Comparison of ENCODE assay signal across 11 cellular contexts in genomic region chr4:7323872-7324650, GRCh38.
DNase-seq lines count a peak whose midpoint lies in the region; FAIRE-seq and TF ChIP-seq lines count a peak whose summit lies in the region.
"Had no signal": no experiment of that assay in that cellular context is flagged by ENCODE, and none has a peak within 500 bp of the region (broad histone marks: within the 10 kb centered on the region; RNA-seq: fewer than 3 reads in every experiment).

No MANE protein-coding gene starts in this region.

- in situ Hi-C loops in GM13977 (cut with MboI; ENCODE audit: low pct_unique_long_range_greater_than_20kb, low sequenced_read_pairs, unreplicated experiment), result no loop called here

- no peak overlapping the region for H3K4me2 ChIP-seq in osteoblast (ENCODE audit: insufficient read depth, low read length)

- intact Hi-C loops in activated CD4-positive, alpha-beta memory T cell treated with anti-CD3 and anti-CD28 coated beads for 36 hours (cut with micrococcal nuclease), result no loop called here

- FAIRE-seq in GM12891 (lab: Jason Lieb, UNC), result no peak

- H3K9me3 Mint-ChIP-seq in activated CD4-positive, alpha-beta memory T cell treated with anti-CD3 and anti-CD28 coated beads for 36 hours, result peaks cover 13% of the 10 kb centered on the region
- H3K9me3 Mint-ChIP-seq in activated CD4-positive, alpha-beta memory T cell treated with anti-CD3 and anti-CD28 coated beads, Interleukin-2, amount 10 ng/mL, durations not matched to agents 7 days and 5 days, result peaks cover 2% of the 10 kb centered on the region
- H3K9me3 Mint-ChIP-seq: neural crest cell had no signal

- H3K4me3 ChIP-seq in WERI-Rb-1 (ENCODE audit: low read depth, low read length) (no peak overlapping the region), osteoblast (ENCODE audit: insufficient read depth, low read length) (no peak overlapping the region)

- H4K20me1 ChIP-seq in osteoblast (ENCODE audit: insufficient read depth, low read length), result no peaks in the 10 kb centered on the region

- H3K4me1 Mint-ChIP-seq in activated CD4-positive, alpha-beta memory T cell treated with anti-CD3 and anti-CD28 coated beads for 36 hours (ENCODE audit: low read depth), result no peaks in the 10 kb centered on the region
- no peaks in the 10 kb centered on the region for H3K4me1 Mint-ChIP-seq in activated CD4-positive, alpha-beta memory T cell treated with anti-CD3 and anti-CD28 coated beads, Interleukin-2, amount 10 ng/mL, durations not matched to agents 7 days and 5 days
- H3K4me1 Mint-ChIP-seq: activated B cell treated with CpG ODN at 0.5 μM for 24 hours had no signal

- no peak for TF ChIP-seq POLR2A in GM12891 (IDR thresholded peaks at IDR 0.05; ENCODE audit: low read depth, low read length)

- H3K27ac ChIP-seq in WERI-Rb-1, result peak overlapping the region; percentile 81
- H3K27ac ChIP-seq in osteoblast (ENCODE audit: low read depth, low read length), result no peak overlapping the region

- no peaks in the 10 kb centered on the region for H3K79me2 ChIP-seq in osteoblast (ENCODE audit: insufficient read depth, low read length)

- H3K27ac Mint-ChIP-seq in activated CD4-positive, alpha-beta memory T cell treated with anti-CD3 and anti-CD28 coated beads for 36 hours, result no peak overlapping the region
- H3K27ac Mint-ChIP-seq in activated CD4-positive, alpha-beta memory T cell treated with anti-CD3 and anti-CD28 coated beads, Interleukin-2, amount 10 ng/mL, durations not matched to agents 7 days and 5 days, result no peak overlapping the region
- H3K27ac Mint-ChIP-seq: activated B cell treated with CpG ODN at 0.5 μM for 24 hours had no signal

- CTCF ChIA-PET in activated CD4-positive, alpha-beta memory T cell treated with anti-CD3 and anti-CD28 coated beads for 36 hours (lab: Charles Lee), result no interaction called here
- CTCF ChIA-PET in activated CD4-positive, alpha-beta memory T cell treated with anti-CD3 and anti-CD28 coated beads, Interleukin-2, amount 10 ng/mL, durations not matched to agents 7 days and 5 days (lab: Charles Lee), result no interaction called here

- H3K36me3 Mint-ChIP-seq in activated CD4-positive, alpha-beta memory T cell treated with anti-CD3 and anti-CD28 coated beads for 36 hours, result no peaks in the 10 kb centered on the region
- H3K36me3 Mint-ChIP-seq in activated CD4-positive, alpha-beta memory T cell treated with anti-CD3 and anti-CD28 coated beads, Interleukin-2, amount 10 ng/mL, durations not matched to agents 7 days and 5 days (ENCODE audit: low read depth), result no peaks in the 10 kb centered on the region

- POLR2A ChIA-PET in activated CD4-positive, alpha-beta memory T cell treated with anti-CD3 and anti-CD28 coated beads for 36 hours (lab: Charles Lee), result no interaction called here
- POLR2A ChIA-PET in activated CD4-positive, alpha-beta memory T cell treated with anti-CD3 and anti-CD28 coated beads, Interleukin-2, amount 10 ng/mL, durations not matched to agents 7 days and 5 days (lab: Charles Lee), result no interaction called here

- H3K36me3 ChIP-seq in WERI-Rb-1 (peaks cover 14% of the 10 kb centered on the region), osteoblast (ENCODE audit: insufficient read depth, low read length) (no peaks in the 10 kb centered on the region)

- peak; percentile 26 for DNase-seq in activated CD4-positive, alpha-beta memory T cell treated with anti-CD3 and anti-CD28 coated beads for 36 hours
- DNase-seq in activated CD4-positive, alpha-beta memory T cell treated with anti-CD3 and anti-CD28 coated beads, Interleukin-2, amount 10 ng/mL, durations not matched to agents 7 days and 5 days, result no peak
- DNase-seq in NCI-H146 (lab: John Stamatoyannopoulos, UW) (peak; percentile 79), WERI-Rb-1 (peak; percentile 96), osteoblast (ENCODE audit: insufficient read length, low spot score, missing footprints) (peak; percentile 85), GM12891 (ENCODE audit: insufficient read length, low spot score) (no peak), GM13977 (ENCODE audit: low spot score) (no peak), GM03348 (ENCODE audit: low spot score) (no peak)
- DNase-seq: activated B cell treated with CpG ODN at 0.5 μM for 24 hours had no signal

- H3K27me3 ChIP-seq in WERI-Rb-1 (ENCODE audit: insufficient read depth, low read depth, severe bottlenecking) (no peaks in the 10 kb centered on the region), osteoblast (ENCODE audit: insufficient read depth, low read length) (no peaks in the 10 kb centered on the region)

- H2AFZ ChIP-seq in osteoblast (ENCODE audit: low read length), result no peak overlapping the region

- H3K27me3 Mint-ChIP-seq in activated CD4-positive, alpha-beta memory T cell treated with anti-CD3 and anti-CD28 coated beads for 36 hours, result peaks cover 2% of the 10 kb centered on the region
- H3K27me3 Mint-ChIP-seq in activated CD4-positive, alpha-beta memory T cell treated with anti-CD3 and anti-CD28 coated beads, Interleukin-2, amount 10 ng/mL, durations not matched to agents 7 days and 5 days, result no peaks in the 10 kb centered on the region

- peaks cover 2% of the 10 kb centered on the region for H3K9me3 ChIP-seq in WERI-Rb-1 (ENCODE audit: severe bottlenecking)
- peaks cover 3% of the 10 kb centered on the region for H3K9me3 ChIP-seq in osteoblast (ENCODE audit: low read depth, low read length)

- 0 out of 2 replicates have a peak, but pooled peaks have one; percentile 11 for TF ChIP-seq CTCF in WERI-Rb-1 (IDR thresholded peaks at IDR 0.05; ENCODE audit: low read depth, low read length)
- no peak for TF ChIP-seq CTCF in osteoblast (IDR thresholded peaks at IDR 0.05; ENCODE audit: extremely low read depth, low read depth, low read length)
- TF ChIP-seq CTCF in GM13977 (IDR thresholded peaks at IDR 0.05; ENCODE audit: extremely low read depth, insufficient read depth, missing control alignments), result no peak

- H3K4me3 Mint-ChIP-seq in activated CD4-positive, alpha-beta memory T cell treated with anti-CD3 and anti-CD28 coated beads for 36 hours, result no peak overlapping the region
- no peak overlapping the region for H3K4me3 Mint-ChIP-seq in activated CD4-positive, alpha-beta memory T cell treated with anti-CD3 and anti-CD28 coated beads, Interleukin-2, amount 10 ng/mL, durations not matched to agents 7 days and 5 days
- H3K4me3 Mint-ChIP-seq: activated B cell treated with CpG ODN at 0.5 μM for 24 hours, brain, neural crest cell had no signal

- peaks cover 5% of the 10 kb centered on the region for H3K4me1 ChIP-seq in osteoblast (ENCODE audit: insufficient read depth, low read length)

TF ChIP-seq in GM12891, 5 proteins besides CTCF, POLR2A, EP300 and RAD21:
- TF ChIP-seq TAF1 (IDR thresholded peaks at IDR 0.05; ENCODE audit: low read depth, low read length) (no peak), POU2F2 (IDR thresholded peaks at IDR 0.05; ENCODE audit: low read depth, low read length) (no peak), POLR2AphosphoS5 (IDR thresholded peaks at IDR 0.05; ENCODE audit: low read depth, low read length) (no peak), PAX5 (IDR thresholded peaks at IDR 0.05; ENCODE audit: insufficient read depth, low read length, severe bottlenecking) (no peak), SPI1 (IDR thresholded peaks at IDR 0.05; ENCODE audit: low read depth, low read length) (no peak)

Comparison
In these comparisons a context has a peak if more than half of its experiments do, and no peak if none do; other contexts are left out.
1. DNase-seq: peak in activated CD4-positive, alpha-beta memory T cell treated with anti-CD3 and anti-CD28 coated beads for 36 hours (single experiment), NCI-H146 (single experiment), WERI-Rb-1 (single experiment) and osteoblast (single experiment); none in activated CD4-positive, alpha-beta memory T cell treated with anti-CD3 and anti-CD28 coated beads, Interleukin-2, amount 10 ng/mL, durations not matched to agents 7 days and 5 days (single experiment), GM12891 (single experiment), GM13977 (single experiment) and GM03348 (single experiment).